Comparison of ENCODE assay signal across 13 cellular contexts in the genomic region with DNA sequence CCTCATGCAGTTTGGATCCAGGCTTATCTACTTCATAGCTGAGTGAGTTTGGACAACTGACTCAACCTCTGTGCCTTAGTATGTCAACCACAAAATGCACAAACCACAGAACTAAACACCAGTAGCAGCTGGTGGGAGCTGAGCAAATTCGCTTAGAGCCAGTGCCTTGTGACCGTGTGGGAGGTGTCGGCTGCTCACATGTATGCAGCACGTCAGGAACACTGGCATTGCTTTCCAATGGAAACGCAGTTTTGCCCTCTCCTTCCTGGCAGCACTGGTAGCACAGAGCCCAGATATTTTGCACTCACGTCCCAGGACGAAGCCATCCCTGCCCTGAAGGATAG. TPM values are rescaled to one million over a fixed set of nuclear protein-coding genes. Genes with fewer than 3 reads are reported as not detected.
DNase-seq lines count a peak whose midpoint lies in the region; ATAC-seq, FAIRE-seq and TF ChIP-seq lines count a peak whose summit lies in the region.
"Had no signal": no experiment of that assay in that cellular context is flagged by ENCODE, and none has a peak within 500 bp of the region (broad histone marks: within the 10 kb centered on the region; RNA-seq: fewer than 3 reads in every experiment).

No MANE protein-coding gene starts in this region.

- POLR2A ChIA-PET in CD4-positive, alpha-beta memory T cell (lab: Charles Lee; ENCODE audit: partially characterized antibody) = no interaction called here

- ATAC-seq in activated T-helper 17 cell treated with anti-CD3 and anti-CD28 coated beads, Interleukin-2, amount 50 U/mL, for 72 hours (replicated peaks) = peak; percentile 29
- ATAC-seq in heart right ventricle = no peak

- in situ Hi-C loops in ACHN (cut with HindIII; ENCODE audit: low pct_ligation_motif_present, low pct_unique_long_range_greater_than_20kb, low sequenced_read_pairs) = no loop called here

- no peaks in the 10 kb centered on the region for H3K27me3 Mint-ChIP-seq in activated T-helper 17 cell treated with anti-CD3 and anti-CD28 coated beads, Interleukin-2, amount 50 U/mL, for 72 hours
- no peaks in the 10 kb centered on the region for H3K27me3 Mint-ChIP-seq in CD4-positive, alpha-beta memory T cell

- no peak overlapping the region for H3K27ac Mint-ChIP-seq in activated T-helper 17 cell treated with anti-CD3 and anti-CD28 coated beads, Interleukin-2, amount 50 U/mL, for 72 hours
- H3K27ac Mint-ChIP-seq in CD4-positive, alpha-beta memory T cell = no peak overlapping the region

- CTCF ChIA-PET in CD4-positive, alpha-beta memory T cell (lab: Charles Lee; ENCODE audit: partially characterized antibody) = no interaction called here

- H3K79me1 ChIP-seq in mesenchymal stem cell (replicated peaks; ENCODE audit: low read length, poor library complexity, severe bottlenecking) = no peaks in the 10 kb centered on the region

- no peak overlapping the region for H2BK120ac ChIP-seq in mesenchymal stem cell (ENCODE audit: low read depth, low read length)

- peak overlapping the region; percentile 43 for H4K91ac ChIP-seq in mesenchymal stem cell (ENCODE audit: low read length)

- DNase-seq in ACHN = peak; percentile 85
- DNase-seq in H54 (ENCODE audit: insufficient read length, low spot score) = peak; percentile 45
- DNase-seq in mesenchymal stem cell = peak; percentile 89
- no peak for DNase-seq in heart right ventricle
- DNase-seq in activated naive CD4-positive, alpha-beta T cell treated with Interleukin-2 at 50 U/mL for 16 hours = no peak
- no peak for DNase-seq in SKM-1 treated with dmso at 0.1 percent for 144 hours (lab: John Stamatoyannopoulos, UW; ENCODE audit: unreplicated experiment)
- no peak for DNase-seq in CD4-positive, alpha-beta memory T cell
- DNase-seq: NCI-H1436 treated with DMSO at 0.1 percent for 48 hours had no signal

- no peak overlapping the region for H3K23ac ChIP-seq in mesenchymal stem cell (ENCODE audit: low read length in 2 of 2)

- intact Hi-C loops in heart right ventricle (cut with DNase I) = no loop called here
- intact Hi-C loops in CD4-positive, alpha-beta memory T cell (cut with micrococcal nuclease) = no loop called here

- H2BK15ac ChIP-seq in mesenchymal stem cell (ENCODE audit: low read depth, poor library complexity, severe bottlenecking) = no peak overlapping the region

- TF ChIP-seq CTCF in heart right ventricle (IDR thresholded peaks at IDR 0.05) = no peak

- no peak overlapping the region for H3K4me3 Mint-ChIP-seq in activated T-helper 17 cell treated with anti-CD3 and anti-CD28 coated beads, Interleukin-2, amount 50 U/mL, for 72 hours
- H3K4me3 Mint-ChIP-seq in CD4-positive, alpha-beta memory T cell = no peak overlapping the region

- H4K8ac ChIP-seq in mesenchymal stem cell (ENCODE audit: low read length) = peak overlapping the region; percentile 40

- no peak overlapping the region for H3K18ac ChIP-seq in mesenchymal stem cell (ENCODE audit: low read depth in 1 of 2, low read length in 2 of 2)

- no peak overlapping the region for H2BK12ac ChIP-seq in mesenchymal stem cell (ENCODE audit: low read length in 2 of 2)

- H3K36me3 ChIP-seq in mesenchymal stem cell (ENCODE audit: control insufficient read depth in 1 of 2, insufficient read depth in 2 of 2, low read depth in 1 of 2, low read length in 2 of 2) (no peaks in the 10 kb centered on the region), heart right ventricle (no peaks in the 10 kb centered on the region)
- H3K36me3 ChIP-seq in CD4-positive, alpha-beta memory T cell (ENCODE audit: insufficient read depth, low read length) = no peaks in the 10 kb centered on the region
- H3K36me3 ChIP-seq: prostate gland had no signal

- no peak overlapping the region for H3K14ac ChIP-seq in mesenchymal stem cell (ENCODE audit: low read length in 2 of 2)

- no peaks in the 10 kb centered on the region for H3K36me3 Mint-ChIP-seq in activated T-helper 17 cell treated with anti-CD3 and anti-CD28 coated beads, Interleukin-2, amount 50 U/mL, for 72 hours (ENCODE audit: low read depth)
- no peaks in the 10 kb centered on the region for H3K36me3 Mint-ChIP-seq in CD4-positive, alpha-beta memory T cell

- no peak overlapping the region for H2AFZ ChIP-seq in mesenchymal stem cell (ENCODE audit: low read depth, low read length)

- no peak for TF ChIP-seq POLR2A in H54 (IDR thresholded peaks at IDR 0.05; ENCODE audit: low read depth, low read length)

- no peak overlapping the region for H2BK5ac ChIP-seq in mesenchymal stem cell (ENCODE audit: low read depth, low read length, poor library complexity, severe bottlenecking)

- no peak overlapping the region for H2AK5ac ChIP-seq in mesenchymal stem cell (ENCODE audit: low read length, severe bottlenecking)

- no peak overlapping the region for H3K4me2 ChIP-seq in mesenchymal stem cell (ENCODE audit: low read length, poor library complexity, severe bottlenecking)

- WGBS in mesenchymal stem cell = 76% methylated on average over 7 of the region's 7 CpGs
- WGBS in heart right ventricle, 2 donors = 90 to 93% methylated on average over 7 of the region's 7 CpGs

- no peak for FAIRE-seq in H54 (lab: Jason Lieb, UNC)

- H3K4me1 ChIP-seq in mesenchymal stem cell (ENCODE audit: control insufficient read depth, insufficient read depth, low read depth, low read length) = peaks cover 16% of the 10 kb centered on the region
- H3K4me1 ChIP-seq in heart right ventricle = no peaks in the 10 kb centered on the region
- no peaks in the 10 kb centered on the region for H3K4me1 ChIP-seq in CD4-positive, alpha-beta memory T cell (ENCODE audit: insufficient read depth, low read length)
- H3K4me1 ChIP-seq: prostate gland had no signal

- H3K27me3 ChIP-seq in mesenchymal stem cell (ENCODE audit: control insufficient read depth in 1 of 2, insufficient read depth in 1 of 2, low read length in 2 of 2) (peaks cover 10 to 22% of the 10 kb centered on the region in 2 experiments), heart right ventricle (no peaks in the 10 kb centered on the region)
- no peaks in the 10 kb centered on the region for H3K27me3 ChIP-seq in CD4-positive, alpha-beta memory T cell (ENCODE audit: insufficient read depth, low read length)

- H3K4me1 Mint-ChIP-seq in activated T-helper 17 cell treated with anti-CD3 and anti-CD28 coated beads, Interleukin-2, amount 50 U/mL, for 72 hours = no peaks in the 10 kb centered on the region
- no peaks in the 10 kb centered on the region for H3K4me1 Mint-ChIP-seq in CD4-positive, alpha-beta memory T cell

- H3K27ac ChIP-seq in mesenchymal stem cell (ENCODE audit: low read length, poor library complexity, severe bottlenecking) = no peak overlapping the region
- H3K27ac ChIP-seq in heart right ventricle = no peak overlapping the region
- no peak overlapping the region for H3K27ac ChIP-seq in CD4-positive, alpha-beta memory T cell (ENCODE audit: low read depth, low read length)
- H3K27ac ChIP-seq: C4-2B, prostate gland had no signal

- H3K9me3 ChIP-seq in mesenchymal stem cell (ENCODE audit: control insufficient read depth, low read length) = no peaks in the 10 kb centered on the region
- no peaks in the 10 kb centered on the region for H3K9me3 ChIP-seq in heart right ventricle
- H3K9me3 ChIP-seq in CD4-positive, alpha-beta memory T cell (ENCODE audit: control insufficient read depth in 1 of 2, low read length in 2 of 2) = no peaks in the 10 kb centered on the region
- H3K9me3 ChIP-seq: prostate gland had no signal

- H3K9me3 Mint-ChIP-seq in activated T-helper 17 cell treated with anti-CD3 and anti-CD28 coated beads, Interleukin-2, amount 50 U/mL, for 72 hours = no peaks in the 10 kb centered on the region
- no peaks in the 10 kb centered on the region for H3K9me3 Mint-ChIP-seq in CD4-positive, alpha-beta memory T cell

- peak overlapping the region in 1 of 2 experiments; percentile 40 for H3K4ac ChIP-seq in mesenchymal stem cell (ENCODE audit: low read depth in 1 of 2, low read length in 2 of 2)

- no peak overlapping the region for H3K4me3 ChIP-seq in mesenchymal stem cell (ENCODE audit: insufficient read depth in 1 of 2, low read depth in 1 of 2, low read length in 2 of 2)
- H3K4me3 ChIP-seq in heart right ventricle = no peak overlapping the region
- no peak overlapping the region for H3K4me3 ChIP-seq in CD4-positive, alpha-beta memory T cell (ENCODE audit: low read length in 2 of 2)
- H3K4me3 ChIP-seq: prostate gland had no signal

- H3K9ac ChIP-seq in mesenchymal stem cell (ENCODE audit: low read length) = no peak overlapping the region

RNA-seq across cellular contexts. Expression of gene NTN5, which starts 8.3 kb away (rescaled TPM):
- 1 to 10 TPM in 1 of 2 donors, under 1 TPM in 1; 0.65 to 2.9 TPM for total RNA-seq in activated T-helper 17 cell treated with anti-CD3 and anti-CD28 coated beads, Interleukin-2, amount 50 U/mL, for 72 hours
- 0.28 TPM for polyA plus RNA-seq in mesenchymal stem cell (2013, experiment 1 of 2)
- 0.29 TPM for polyA plus RNA-seq in mesenchymal stem cell (2013, experiment 2 of 2)
- total RNA-seq in heart right ventricle = under 1 TPM in 6 of 10 donors, not detected in 4; 0.17 to 0.68 (median 0.28) TPM
- polyA plus RNA-seq in heart right ventricle = under 1 TPM; 0.17 to 0.37 TPM
- 1 to 10 TPM; 2.3 to 3.3 TPM for total RNA-seq in CD4-positive, alpha-beta memory T cell
- polyA plus RNA-seq in CD4-positive, alpha-beta memory T cell = under 1 TPM in 1 of 2 donors, not detected in 1; 0.62 TPM
- total RNA-seq: cerebellum had no signal

RNA-seq across cellular contexts. Expression of gene FUT2, which starts 14.7 kb away (rescaled TPM):
- total RNA-seq in activated T-helper 17 cell treated with anti-CD3 and anti-CD28 coated beads, Interleukin-2, amount 50 U/mL, for 72 hours = not detected
- polyA plus RNA-seq in mesenchymal stem cell (2013, experiment 1 of 2) = not detected
- not detected for polyA plus RNA-seq in mesenchymal stem cell (2013, experiment 2 of 2)
- total RNA-seq in heart right ventricle = not detected
- polyA plus RNA-seq in heart right ventricle = under 1 TPM in 1 of 2 donors, not detected in 1; 0.07 TPM
- not detected for total RNA-seq in CD4-positive, alpha-beta memory T cell
- polyA plus RNA-seq in CD4-positive, alpha-beta memory T cell = under 1 TPM; 0.11 to 0.59 TPM
- total RNA-seq: activated CD8-positive, alpha-beta memory T cell treated with anti-CD3 and anti-CD28 coated beads for 36 hours had no signal

RNA-seq across cellular contexts. Expression of gene CA11, which starts 35.1 kb away (rescaled TPM):
- 10 to 100 TPM in 1 of 2 donors, 1 to 10 TPM in 1; 6.1 to 16.4 TPM for total RNA-seq in activated T-helper 17 cell treated with anti-CD3 and anti-CD28 coated beads, Interleukin-2, amount 50 U/mL, for 72 hours
- 30.0 TPM for polyA plus RNA-seq in mesenchymal stem cell (2013, experiment 1 of 2)
- polyA plus RNA-seq in mesenchymal stem cell (2013, experiment 2 of 2) = 34.4 TPM
- 1 to 10 TPM; 1.8 to 9.6 (median 3.8) TPM for total RNA-seq in heart right ventricle
- 10 to 100 TPM in 1 of 2 donors, 1 to 10 TPM in 1; 3.2 to 24.5 TPM for polyA plus RNA-seq in heart right ventricle
- total RNA-seq in CD4-positive, alpha-beta memory T cell = 10 to 100 TPM; 13.7 to 15.4 TPM
- polyA plus RNA-seq in CD4-positive, alpha-beta memory T cell = 1 to 10 TPM; 5.0 to 9.4 TPM

RNA-seq across cellular contexts. Expression of gene MAMSTR, which starts 38.4 kb away (rescaled TPM):
- total RNA-seq in activated T-helper 17 cell treated with anti-CD3 and anti-CD28 coated beads, Interleukin-2, amount 50 U/mL, for 72 hours = 1 to 10 TPM; 1.1 to 1.7 TPM
- polyA plus RNA-seq in mesenchymal stem cell (2013, experiment 1 of 2) = 1.3 TPM
- 0.99 TPM for polyA plus RNA-seq in mesenchymal stem cell (2013, experiment 2 of 2)
- total RNA-seq in heart right ventricle = 1 to 10 TPM; 1.9 to 7.5 (median 3.4) TPM
- 1 to 10 TPM; 2.4 to 6.4 TPM for polyA plus RNA-seq in heart right ventricle
- 1 to 10 TPM; 2.1 to 2.5 TPM for total RNA-seq in CD4-positive, alpha-beta memory T cell
- polyA plus RNA-seq in CD4-positive, alpha-beta memory T cell = under 1 TPM; 0.71 to 0.73 TPM

RNA-seq across cellular contexts. Expression of gene DBP, which starts 43.9 kb away (rescaled TPM):
- total RNA-seq in activated T-helper 17 cell treated with anti-CD3 and anti-CD28 coated beads, Interleukin-2, amount 50 U/mL, for 72 hours = 1 to 10 TPM; 5.3 to 9.3 TPM
- polyA plus RNA-seq in mesenchymal stem cell (2013, experiment 1 of 2) = 4.2 TPM
- 5.0 TPM for polyA plus RNA-seq in mesenchymal stem cell (2013, experiment 2 of 2)
- 10 to 100 TPM in 8 of 10 donors, 1 to 10 TPM in 2; 2.4 to 30.0 (median 12.8) TPM for total RNA-seq in heart right ventricle
- polyA plus RNA-seq in heart right ventricle = 10 to 100 TPM in 1 of 2 donors, 1 to 10 TPM in 1; 5.8 to 11.6 TPM
- 10 to 100 TPM; 62.6 to 69.5 TPM for total RNA-seq in CD4-positive, alpha-beta memory T cell
- 100 to 1,000 TPM in 1 of 2 donors, 10 to 100 TPM in 1; 37.4 to 113 TPM for polyA plus RNA-seq in CD4-positive, alpha-beta memory T cell

Comparison
In these comparisons a context has a peak if more than half of its experiments do, and no peak if none do; other contexts are left out.
1. DNase-seq: peak in ACHN (single experiment), H54 (single experiment) and mesenchymal stem cell (single experiment); none in heart right ventricle (0 of 2), activated naive CD4-positive, alpha-beta T cell treated with Interleukin-2 at 50 U/mL for 16 hours (single experiment), SKM-1 treated with dmso at 0.1 percent for 144 hours (single experiment) and CD4-positive, alpha-beta memory T cell (0 of 5).